24 cellular contexts compared by ENCODE assay signal in the genomic region with DNA sequence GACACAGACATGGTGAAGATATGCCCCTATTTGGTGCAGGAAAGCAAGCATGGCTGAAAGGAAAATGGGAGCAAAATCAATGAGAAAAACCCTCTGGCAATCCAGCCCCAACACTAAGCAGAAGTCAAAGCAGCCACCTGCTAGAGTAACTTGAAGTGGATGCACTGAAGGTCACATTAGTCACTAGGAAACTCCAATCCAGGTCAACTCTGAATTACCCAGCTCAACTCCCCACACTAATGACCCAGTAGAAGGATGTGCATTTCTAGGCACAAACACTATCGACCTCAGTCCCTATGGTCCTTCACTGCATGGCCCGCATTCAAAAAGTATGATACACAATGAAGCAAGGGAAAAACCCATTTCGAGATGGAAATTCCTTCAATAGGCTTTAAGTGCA.
DNase-seq lines count a peak whose midpoint lies in the region; ATAC-seq and TF ChIP-seq lines count a peak whose summit lies in the region.
"Had no signal": no experiment of that assay in that cellular context is flagged by ENCODE, and none has a peak within 500 bp of the region (broad histone marks: within the 10 kb centered on the region; RNA-seq: fewer than 3 reads in every experiment).

No MANE protein-coding gene starts in this region.

- H3K9me2 ChIP-seq in MM.1S (replicated peaks; ENCODE audit: insufficient read depth, low read length) = no peaks in the 10 kb centered on the region

- H3K4me3 ChIP-seq in HUES6 (ENCODE audit: low read depth, low read length) = no peak overlapping the region
- no peak overlapping the region for H3K4me3 ChIP-seq in MM.1S (ENCODE audit: low read length)
- no peak overlapping the region for H3K4me3 ChIP-seq in colonic mucosa
- H3K4me3 ChIP-seq: dorsolateral prefrontal cortex, esophagus squamous epithelium, MG63, prostate gland, SJSA1, spleen, transverse colon had no signal

- H3K36me3 ChIP-seq in HUES6 (ENCODE audit: control insufficient read depth, insufficient read depth, low read length) (peaks cover 48% of the 10 kb centered on the region), MM.1S (replicated peaks; ENCODE audit: insufficient read depth, low read length) (no peaks in the 10 kb centered on the region), colonic mucosa (no peaks in the 10 kb centered on the region)
- H3K36me3 ChIP-seq: BE2C, prostate gland had no signal

- TF ChIP-seq CTCF in MM.1S (IDR thresholded peaks at IDR 0.05; ENCODE audit: low read length) (no peak), colonic mucosa (IDR thresholded peaks at IDR 0.05) (no peak)

- peaks cover 2% of the 10 kb centered on the region; the same call in 1 of the 2 replicates for H3K9me3 ChIP-seq in HUES6 (ENCODE audit: control insufficient read depth, insufficient read depth, low read depth, low read length)
- no peaks in the 10 kb centered on the region for H3K9me3 ChIP-seq in MM.1S (replicated peaks; ENCODE audit: insufficient read depth, low read length)
- no peaks in the 10 kb centered on the region for H3K9me3 ChIP-seq in colonic mucosa
- H3K9me3 ChIP-seq: BE2C, esophagus squamous epithelium, MG63, prostate gland, SJSA1, transverse colon had no signal

- no peaks in the 10 kb centered on the region for H3K27me3 ChIP-seq in HUES6 (ENCODE audit: control insufficient read depth, insufficient read depth, low read length)
- H3K27me3 ChIP-seq in MM.1S (replicated peaks; ENCODE audit: insufficient read depth, low read length) = no peaks in the 10 kb centered on the region
- no peaks in the 10 kb centered on the region for H3K27me3 ChIP-seq in colonic mucosa
- H3K27me3 ChIP-seq: BE2C, dorsolateral prefrontal cortex, esophagus squamous epithelium, MG63, SJSA1, spleen, transverse colon had no signal

- H3K9me3 Mint-ChIP-seq in stimulated activated memory B cell treated with anti-CD40 and anti-IgM and Interleukin-4, amounts not matched to agents 10 μg/mL and 1 μg/mL and 100 μg/mL, for 72 hours = no peaks in the 10 kb centered on the region

- H2AFZ ChIP-seq in MM.1S (ENCODE audit: low read length) = no peak overlapping the region

- H3K36me3 Mint-ChIP-seq in stimulated activated memory B cell treated with anti-CD40 and anti-IgM and Interleukin-4, amounts not matched to agents 10 μg/mL and 1 μg/mL and 100 μg/mL, for 72 hours = peaks cover 76% of the 10 kb centered on the region

- DNase-seq in MM.1S (no peak), colonic mucosa (no peak)
- DNase-seq: activated CD4-positive, alpha-beta T cell treated with anti-CD3 and anti-CD28 coated beads for 36 hours; BE2C; dorsolateral prefrontal cortex; esophagus squamous epithelium; GDM1; mammary epithelial cell; MG63; NCI-H2029; NCI-H524 treated with DMSO at 0.1 percent for 48 hours; OCI-M1; spleen; T-helper 9 cell; transverse colon had no signal

- no peaks in the 10 kb centered on the region for H3K27me3 Mint-ChIP-seq in stimulated activated memory B cell treated with anti-CD40 and anti-IgM and Interleukin-4, amounts not matched to agents 10 μg/mL and 1 μg/mL and 100 μg/mL, for 72 hours
- H3K27me3 Mint-ChIP-seq: activated CD4-positive, alpha-beta T cell treated with anti-CD3 and anti-CD28 coated beads for 36 hours had no signal

- peaks cover 16% of the 10 kb centered on the region for H3K4me1 Mint-ChIP-seq in stimulated activated memory B cell treated with anti-CD40 and anti-IgM and Interleukin-4, amounts not matched to agents 10 μg/mL and 1 μg/mL and 100 μg/mL, for 72 hours

- H3K27ac ChIP-seq in HUES6 (ENCODE audit: low read depth, low read length) (peak overlapping the region; percentile 12; the same call in 1 of the 2 replicates), MM.1S (ENCODE audit: low read length) (no peak overlapping the region), colonic mucosa (no peak overlapping the region)
- H3K27ac ChIP-seq: dorsolateral prefrontal cortex, esophagus squamous epithelium, prostate gland, SJSA1, spleen, transverse colon had no signal

- peak overlapping the region; percentile 69 for H3K27ac Mint-ChIP-seq in stimulated activated memory B cell treated with anti-CD40 and anti-IgM and Interleukin-4, amounts not matched to agents 10 μg/mL and 1 μg/mL and 100 μg/mL, for 72 hours
- H3K27ac Mint-ChIP-seq: activated CD4-positive, alpha-beta T cell treated with anti-CD3 and anti-CD28 coated beads for 36 hours had no signal

- H3K79me2 ChIP-seq in MM.1S (ENCODE audit: low read length) = no peaks in the 10 kb centered on the region

- no peak overlapping the region for H3K4me2 ChIP-seq in MM.1S (ENCODE audit: low read depth, low read length)

- H3K9ac ChIP-seq in HUES6 (ENCODE audit: low read length) = no peak overlapping the region
- no peak overlapping the region for H3K9ac ChIP-seq in MM.1S (ENCODE audit: low read length)
- H3K9ac ChIP-seq in colonic mucosa (ENCODE audit: low read depth in 2 of 2, low read length in 2 of 2) = no peak overlapping the region

- intact Hi-C loops in colonic mucosa (cut with DNase I) = no loop called here

- H4K20me1 ChIP-seq in MM.1S (ENCODE audit: insufficient read depth, low read length) = no peaks in the 10 kb centered on the region

- ATAC-seq in GM21381 (IDR thresholded peaks at IDR 0.05; ENCODE audit: unreplicated experiment) = peak; percentile 29
- ATAC-seq in HG02678 (IDR thresholded peaks at IDR 0.05; ENCODE audit: unreplicated experiment) = peak; percentile 32
- ATAC-seq in stimulated activated memory B cell treated with anti-CD40 and anti-IgM and Interleukin-4, amounts not matched to agents 10 μg/mL and 1 μg/mL and 100 μg/mL, for 72 hours = peak; percentile 78
- no peak for ATAC-seq in GM18867 (IDR thresholded peaks at IDR 0.05; ENCODE audit: unreplicated experiment)
- ATAC-seq: activated CD4-positive, alpha-beta T cell treated with anti-CD3 and anti-CD28 coated beads for 36 hours; activated naive CD4-positive, alpha-beta T cell treated with anti-CD3 and anti-CD28 coated beads, Interleukin-2, amount 50 U/mL, for 72 hours had no signal

- no peak overlapping the region for H3K4me3 Mint-ChIP-seq in stimulated activated memory B cell treated with anti-CD40 and anti-IgM and Interleukin-4, amounts not matched to agents 10 μg/mL and 1 μg/mL and 100 μg/mL, for 72 hours
- H3K4me3 Mint-ChIP-seq: activated CD4-positive, alpha-beta T cell treated with anti-CD3 and anti-CD28 coated beads for 36 hours; nephron had no signal

- H3F3A ChIP-seq in MM.1S (ENCODE audit: insufficient read depth, low read length) = no peaks in the 10 kb centered on the region

- H3K4me1 ChIP-seq in HUES6 (ENCODE audit: control insufficient read depth, insufficient read depth, low read length) = peaks cover 14% of the 10 kb centered on the region
- H3K4me1 ChIP-seq in MM.1S (ENCODE audit: low read length) = no peaks in the 10 kb centered on the region
- no peaks in the 10 kb centered on the region for H3K4me1 ChIP-seq in colonic mucosa
- H3K4me1 ChIP-seq: BE2C, prostate gland, transverse colon had no signal
